ENCODE assay signal across 8 cellular contexts in genomic region chr19:3557461-3558248, GRCh38. TPM values are rescaled to one million over a fixed set of nuclear protein-coding genes. Genes with fewer than 3 reads are reported as not detected.
DNase-seq lines count a peak whose midpoint lies in the region; ATAC-seq and TF ChIP-seq lines count a peak whose summit lies in the region.

TSS of gene MFSD12 (minus strand) at chr19:3557586. CDS start at chr19:3557403, 183 bp downstream.

- H3F3A ChIP-seq in SU-DHL-6 (ENCODE audit: insufficient read depth) = no peaks in the 10 kb centered on the region

- TF ChIP-seq EP300 in tibial nerve (IDR thresholded peaks at IDR 0.05) = peak; percentile 77 to 79

- peak within 1 kb of the TSS; percentile 94 for H2BK5ac ChIP-seq in trophoblast cell (ENCODE audit: low read depth, low read length, poor library complexity)

- no peaks in the 10 kb centered on the region for H3K9me3 Mint-ChIP-seq in activated naive CD8-positive, alpha-beta T cell treated with anti-CD3 and anti-CD28 coated beads, Interleukin-2, amount 10 ng/mL, durations not matched to agents 7 days and 5 days

- peak within 1 kb of the TSS; percentile 95 for H3K4me3 Mint-ChIP-seq in activated naive CD8-positive, alpha-beta T cell treated with anti-CD3 and anti-CD28 coated beads, Interleukin-2, amount 10 ng/mL, durations not matched to agents 7 days and 5 days

- H3K36me3 ChIP-seq in SU-DHL-6 (ENCODE audit: low read length) = no peaks in the 10 kb centered on the region
- peaks cover 0 to 3% of the 10 kb centered on the region in 2 experiments for H3K36me3 ChIP-seq in trophoblast cell (ENCODE audit: control insufficient read depth in 1 of 2, insufficient read depth in 2 of 2, low read length in 2 of 2)
- no peaks in the 10 kb centered on the region for H3K36me3 ChIP-seq in tibial nerve

- H3K14ac ChIP-seq in trophoblast cell (ENCODE audit: low read length) = peak within 1 kb of the TSS; percentile 87

- H3K4me1 ChIP-seq in trophoblast cell (ENCODE audit: control insufficient read depth in 1 of 2, insufficient read depth in 2 of 2, low read length in 2 of 2) (peaks cover 21 to 25% of the 10 kb centered on the region in 2 experiments), tibial nerve (peaks cover 0 to 48% (median 26%) of the 10 kb centered on the region in 4 donors)

- H3K18ac ChIP-seq in trophoblast cell (ENCODE audit: low read length) = peak within 1 kb of the TSS; percentile 85

- H2AFZ ChIP-seq in SU-DHL-6 (ENCODE audit: low read depth, low read length, severe bottlenecking) (peak within 1 kb of the TSS; percentile 84), trophoblast cell (ENCODE audit: insufficient read depth, low read length, poor library complexity) (peak within 1 kb of the TSS; percentile 89)

- H3K4me2 ChIP-seq in SU-DHL-6 (ENCODE audit: low read depth, low read length, poor library complexity, severe bottlenecking) (peak within 1 kb of the TSS; percentile 68), trophoblast cell (ENCODE audit: low read length) (peak within 1 kb of the TSS; percentile 91)

- POLR2A ChIA-PET in activated naive CD8-positive, alpha-beta T cell treated with anti-CD3 and anti-CD28 coated beads, Interleukin-2, amount 10 ng/mL, durations not matched to agents 7 days and 5 days (lab: Charles Lee) = interaction anchor here (0.8 to 1.4 kb wide), 6 partner anchors 10 to 70 kb away, joined by 3 to 5 read pairs (median 3); no protein-coding TSS in a partner anchor

- peak; percentile 88 for ATAC-seq in HG02678 (IDR thresholded peaks at IDR 0.05; ENCODE audit: unreplicated experiment)
- peak; percentile 86 for ATAC-seq in activated naive CD8-positive, alpha-beta T cell treated with anti-CD3 and anti-CD28 coated beads, Interleukin-2, amount 10 ng/mL, durations not matched to agents 7 days and 5 days (ENCODE audit: low read depth)
- peak; percentile 99 for ATAC-seq in Right ventricle myocardium superior (ENCODE audit: poor library complexity)

- DNase-seq in GM12865 (ENCODE audit: low read depth) (peak; percentile 97), NCI-H1105 treated with DMSO at 0.1 percent for 48 hours (lab: John Stamatoyannopoulos, UW) (peak; percentile 86), Right ventricle myocardium superior (peak; percentile 97), trophoblast cell (peak; percentile 95 to 97), tibial nerve (ENCODE audit: low spot score in 2 of 2) (peak; percentile 91 to 94)
- DNase-seq in activated naive CD8-positive, alpha-beta T cell treated with anti-CD3 and anti-CD28 coated beads, Interleukin-2, amount 10 ng/mL, durations not matched to agents 7 days and 5 days = peak; percentile 97

- TF ChIP-seq POLR2A in tibial nerve (IDR thresholded peaks at IDR 0.05) = peak; percentile 67 to 86

- H3K27me3 Mint-ChIP-seq in activated naive CD8-positive, alpha-beta T cell treated with anti-CD3 and anti-CD28 coated beads, Interleukin-2, amount 10 ng/mL, durations not matched to agents 7 days and 5 days = no peaks in the 10 kb centered on the region

- H3K4me3 ChIP-seq in GM12865 (ENCODE audit: low read depth, low read length) (peak within 1 kb of the TSS; percentile 88), SU-DHL-6 (ENCODE audit: insufficient read depth, low read length, poor library complexity, severe bottlenecking) (peak within 1 kb of the TSS; percentile 62), trophoblast cell (ENCODE audit: low read depth, low read length) (peak within 1 kb of the TSS; percentile 91), tibial nerve (peak within 1 kb of the TSS; percentile 93 to 98 (median 96))

- H3K79me2 ChIP-seq in SU-DHL-6 (ENCODE audit: insufficient read depth, low read length) (peaks cover 25% of the 10 kb centered on the region), trophoblast cell (ENCODE audit: control insufficient read depth, insufficient read depth, low read length, poor library complexity) (peaks cover 28% of the 10 kb centered on the region)

- TF ChIP-seq CTCF in GM12865 (IDR thresholded peaks at IDR 0.05; ENCODE audit: insufficient read depth, low read depth, low read length, missing control alignments) (no peak), SU-DHL-6 (IDR thresholded peaks at IDR 0.05; ENCODE audit: insufficient read depth, low read length, poor library complexity, severe bottlenecking) (no peak), tibial nerve (IDR thresholded peaks at IDR 0.05) (peak in 1 of 5 experiments; percentile 60)

- H3K27ac ChIP-seq in SU-DHL-6 (ENCODE audit: low read depth, low read length) (no peak within 1 kb of the TSS), trophoblast cell (ENCODE audit: low read depth, low read length) (peak within 1 kb of the TSS; percentile 72), tibial nerve (peak within 1 kb of the TSS; percentile 73 to 96 (median 85))

- H3K79me1 ChIP-seq in trophoblast cell (ENCODE audit: low read length) = peaks cover 21% of the 10 kb centered on the region

- peak within 1 kb of the TSS; percentile 88 for H3K27ac Mint-ChIP-seq in activated naive CD8-positive, alpha-beta T cell treated with anti-CD3 and anti-CD28 coated beads, Interleukin-2, amount 10 ng/mL, durations not matched to agents 7 days and 5 days

- H3K27me3 ChIP-seq in SU-DHL-6 (ENCODE audit: low read length) (no peaks in the 10 kb centered on the region), trophoblast cell (ENCODE audit: insufficient read depth, low read length) (no peaks in the 10 kb centered on the region), tibial nerve (no peaks in the 10 kb centered on the region)

- peak within 1 kb of the TSS; percentile 95 for H4K91ac ChIP-seq in trophoblast cell (ENCODE audit: low read depth, low read length)

- H2AK5ac ChIP-seq in trophoblast cell (ENCODE audit: low read length) = peak within 1 kb of the TSS; percentile 36

- no peak within 1 kb of the TSS for H3K23ac ChIP-seq in trophoblast cell (ENCODE audit: low read length)

- no CpG with 5 or more reads among the region's 81 CpGs for whole genome bisulfite sequencing in trophoblast cell (ENCODE audit: extremely low coverage, insufficient coverage, insufficient read length)
- 1 to 3% methylated on average over 26 to 40 of the region's 81 CpGs for WGBS in tibial nerve, 2 donors

- peaks cover 7% of the 10 kb centered on the region; the same call in 1 of the 2 replicates for H4K20me1 ChIP-seq in SU-DHL-6 (ENCODE audit: low read depth, low read length)

- no peaks in the 10 kb centered on the region for H3K9me2 ChIP-seq in SU-DHL-6 (replicated peaks; ENCODE audit: insufficient read depth, low read length)

- H2BK120ac ChIP-seq in trophoblast cell (ENCODE audit: insufficient read depth, low read length, poor library complexity) = peak within 1 kb of the TSS; percentile 88

- H2BK12ac ChIP-seq in trophoblast cell (ENCODE audit: low read length) = peak within 1 kb of the TSS; percentile 91

- no peaks in the 10 kb centered on the region for H3K36me3 Mint-ChIP-seq in activated naive CD8-positive, alpha-beta T cell treated with anti-CD3 and anti-CD28 coated beads, Interleukin-2, amount 10 ng/mL, durations not matched to agents 7 days and 5 days

- peak within 1 kb of the TSS; percentile 66 for H4K12ac ChIP-seq in trophoblast cell (ENCODE audit: low read depth, low read length)

- peak within 1 kb of the TSS; percentile 91 for H4K8ac ChIP-seq in trophoblast cell (ENCODE audit: low read depth, low read length)

- intact Hi-C loops in Right ventricle myocardium superior (cut with DNase I) = no loop called here

- H3K4me1 Mint-ChIP-seq in activated naive CD8-positive, alpha-beta T cell treated with anti-CD3 and anti-CD28 coated beads, Interleukin-2, amount 10 ng/mL, durations not matched to agents 7 days and 5 days = peaks cover 31% of the 10 kb centered on the region

- H3K9me3 ChIP-seq in SU-DHL-6 (ENCODE audit: insufficient read depth, low read length) = no peaks in the 10 kb centered on the region
- H3K9me3 ChIP-seq in trophoblast cell (ENCODE audit: insufficient read depth, low read depth, low read length) = no peaks in the 10 kb centered on the region
- no peaks in the 10 kb centered on the region for H3K9me3 ChIP-seq in tibial nerve

- H3K4ac ChIP-seq in trophoblast cell (ENCODE audit: low read depth, low read length) = peak within 1 kb of the TSS; percentile 91

- H3K9ac ChIP-seq in SU-DHL-6 (ENCODE audit: low read length) (peak within 1 kb of the TSS; percentile 62), trophoblast cell (ENCODE audit: low read length) (peak within 1 kb of the TSS; percentile 73)

RNA-seq across cellular contexts. Expression of gene MFSD12, which starts in this region (rescaled TPM):
- total RNA-seq in activated naive CD8-positive, alpha-beta T cell treated with anti-CD3 and anti-CD28 coated beads, Interleukin-2, amount 10 ng/mL, durations not matched to agents 7 days and 5 days = 10 to 100 TPM; 84.5 to 90.8 TPM
- 21.7 TPM for total RNA-seq in Right ventricle myocardium superior
- 264 and 290 TPM in 2 replicates for polyA plus RNA-seq in trophoblast cell (2013)
- 100 to 1,000 TPM in 1 of 4 donors, 10 to 100 TPM in 3; 45.7 to 108 (median 62.8) TPM for total RNA-seq in tibial nerve
